ENCODE assay signal across 16 cellular contexts in the genomic region with DNA sequence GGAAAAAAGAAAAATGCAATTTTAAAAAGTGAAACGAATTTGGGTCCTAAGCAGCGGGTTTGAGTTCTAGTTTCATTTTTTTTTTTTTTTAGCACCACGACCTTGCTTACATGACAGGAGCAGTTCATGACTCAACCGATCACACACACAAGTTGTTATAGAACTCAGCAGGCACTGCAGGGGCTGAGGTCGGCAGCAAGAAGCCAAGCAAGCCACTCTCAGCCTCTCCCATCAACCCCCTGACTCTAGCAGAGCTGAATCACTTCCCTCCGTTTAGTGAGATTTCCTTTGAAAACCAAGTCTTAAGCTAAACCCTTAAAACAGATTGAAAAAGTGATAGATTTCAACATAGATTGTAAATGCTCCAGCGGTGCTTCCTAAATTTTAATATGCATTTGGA.
"Had no signal": no experiment of that assay in that cellular context is flagged by ENCODE, and none has a peak within 500 bp of the region (broad histone marks: within the 10 kb centered on the region; RNA-seq: fewer than 3 reads in every experiment).

No MANE protein-coding gene starts in this region.

- DNase-seq: activated CD4-positive, alpha-beta T cell treated with anti-CD3 and anti-CD28 coated beads, Interleukin-2, amount 10 ng/mL, durations not matched to agents 7 days and 5 days; activated naive CD8-positive, alpha-beta T cell treated with anti-CD3 and anti-CD28 coated beads, Interleukin-2, amount 10 ng/mL, durations not matched to agents 7 days and 5 days; left ventricle myocardium inferior; right cardiac atrium; stimulated activated CD4-positive, alpha-beta T cell treated with anti-CD3 and anti-CD28 coated beads, Interleukin-4, amount 100 ng/mL, for 24 hours; upper lobe of left lung had no signal

- H3K4me3 Mint-ChIP-seq: activated CD4-positive, alpha-beta T cell treated with anti-CD3 and anti-CD28 coated beads, Interleukin-2, amount 10 ng/mL, durations not matched to agents 7 days and 5 days; activated naive CD8-positive, alpha-beta T cell treated with anti-CD3 and anti-CD28 coated beads, Interleukin-2, amount 10 ng/mL, durations not matched to agents 7 days and 5 days; activated T-helper 1 cell treated with anti-CD3 and anti-CD28 coated beads, Interleukin-12 subunit alpha, Interleukin-12 subunit beta, Interleukin-2, Interleukin-4 antibody, amounts not matched to agents 30 ng/mL and 10 ng/mL and 1 ng/mL, durations not matched to agents 14 hours and 24 hours and 36 hours; memory B cell; nephron; stimulated activated naive CD8-positive, alpha-beta T cell treated with anti-CD3 and anti-CD28 coated beads, Interleukin-15, Interleukin-2, amounts not matched to agents 100 ng/mL and 50 ng/mL, for 24 hours had no signal

- H3K27me3 Mint-ChIP-seq: activated CD4-positive, alpha-beta T cell treated with anti-CD3 and anti-CD28 coated beads, Interleukin-2, amount 10 ng/mL, durations not matched to agents 7 days and 5 days; activated naive CD8-positive, alpha-beta T cell treated with anti-CD3 and anti-CD28 coated beads, Interleukin-2, amount 10 ng/mL, durations not matched to agents 7 days and 5 days; memory B cell; stimulated activated naive CD8-positive, alpha-beta T cell treated with anti-CD3 and anti-CD28 coated beads, Interleukin-15, Interleukin-2, amounts not matched to agents 100 ng/mL and 50 ng/mL, for 24 hours had no signal

- H3K4me1 ChIP-seq: left ventricle myocardium inferior, prostate gland, suprapubic skin, upper lobe of left lung had no signal

- H3K27me3 ChIP-seq: cardiac muscle cell, suprapubic skin, upper lobe of left lung had no signal

- FAIRE-seq: endometrium had no signal

- H3K4me3 ChIP-seq: cardiac muscle cell, left ventricle myocardium inferior, prostate gland, skin epidermis, suprapubic skin, upper lobe of left lung had no signal

- H3K36me3 ChIP-seq: cardiac muscle cell, left ventricle myocardium inferior, prostate gland, suprapubic skin, upper lobe of left lung had no signal

- H3K9me3 Mint-ChIP-seq: activated naive CD8-positive, alpha-beta T cell treated with anti-CD3 and anti-CD28 coated beads, Interleukin-2, amount 10 ng/mL, durations not matched to agents 7 days and 5 days; activated T-helper 1 cell treated with anti-CD3 and anti-CD28 coated beads, Interleukin-12 subunit alpha, Interleukin-12 subunit beta, Interleukin-2, Interleukin-4 antibody, amounts not matched to agents 30 ng/mL and 10 ng/mL and 1 ng/mL, durations not matched to agents 14 hours and 24 hours and 36 hours; nephron; stimulated activated naive CD8-positive, alpha-beta T cell treated with anti-CD3 and anti-CD28 coated beads, Interleukin-15, Interleukin-2, amounts not matched to agents 100 ng/mL and 50 ng/mL, for 24 hours had no signal

- H3K27ac Mint-ChIP-seq: activated CD4-positive, alpha-beta T cell treated with anti-CD3 and anti-CD28 coated beads, Interleukin-2, amount 10 ng/mL, durations not matched to agents 7 days and 5 days; activated naive CD8-positive, alpha-beta T cell treated with anti-CD3 and anti-CD28 coated beads, Interleukin-2, amount 10 ng/mL, durations not matched to agents 7 days and 5 days; activated T-helper 1 cell treated with anti-CD3 and anti-CD28 coated beads, Interleukin-12 subunit alpha, Interleukin-12 subunit beta, Interleukin-2, Interleukin-4 antibody, amounts not matched to agents 30 ng/mL and 10 ng/mL and 1 ng/mL, durations not matched to agents 14 hours and 24 hours and 36 hours; memory B cell; stimulated activated naive CD8-positive, alpha-beta T cell treated with anti-CD3 and anti-CD28 coated beads, Interleukin-15, Interleukin-2, amounts not matched to agents 100 ng/mL and 50 ng/mL, for 24 hours had no signal

- H3K27ac ChIP-seq: cardiac muscle cell, left ventricle myocardium inferior, prostate gland, skin epidermis, suprapubic skin, upper lobe of left lung had no signal

- ATAC-seq: esophagus mucosa, right cardiac atrium had no signal

- H3K4me1 Mint-ChIP-seq: activated CD4-positive, alpha-beta T cell treated with anti-CD3 and anti-CD28 coated beads, Interleukin-2, amount 10 ng/mL, durations not matched to agents 7 days and 5 days; activated naive CD8-positive, alpha-beta T cell treated with anti-CD3 and anti-CD28 coated beads, Interleukin-2, amount 10 ng/mL, durations not matched to agents 7 days and 5 days; memory B cell; nephron had no signal

- H3K9me3 ChIP-seq: left ventricle myocardium inferior, prostate gland, suprapubic skin, upper lobe of left lung had no signal

- H3K36me3 Mint-ChIP-seq: activated naive CD8-positive, alpha-beta T cell treated with anti-CD3 and anti-CD28 coated beads, Interleukin-2, amount 10 ng/mL, durations not matched to agents 7 days and 5 days; memory B cell had no signal
